ENCODE assay signal across 8 cellular contexts in genomic region chr12:96985515-96986362, GRCh38.
DNase-seq lines count a peak whose midpoint lies in the region; ATAC-seq and TF ChIP-seq lines count a peak whose summit lies in the region.

No MANE protein-coding gene starts in this region.

- H4K8ac ChIP-seq in mesenchymal stem cell (ENCODE audit: low read length), result no peak overlapping the region

- H3K36me3 Mint-ChIP-seq in chondrocyte (ENCODE audit: low read depth), result no peaks in the 10 kb centered on the region

- peak; percentile 90 for TF ChIP-seq CTCF in WERI-Rb-1 (IDR thresholded peaks at IDR 0.05; ENCODE audit: low read depth, low read length)
- TF ChIP-seq CTCF in chondrocyte (IDR thresholded peaks at IDR 0.05), result peak; percentile 92

- no peaks in the 10 kb centered on the region for H3K79me1 ChIP-seq in mesenchymal stem cell (replicated peaks; ENCODE audit: low read length, poor library complexity, severe bottlenecking)

- H3K27ac ChIP-seq in WERI-Rb-1, result no peak overlapping the region
- H3K27ac ChIP-seq in mesenchymal stem cell (ENCODE audit: low read length, poor library complexity, severe bottlenecking), result no peak overlapping the region

- no peak overlapping the region for H2BK5ac ChIP-seq in mesenchymal stem cell (ENCODE audit: low read depth, low read length, poor library complexity, severe bottlenecking)

- no peak overlapping the region for H3K27ac Mint-ChIP-seq in chondrocyte (ENCODE audit: unreplicated experiment)

- H3K9me3 Mint-ChIP-seq in chondrocyte (ENCODE audit: low read depth), result no peaks in the 10 kb centered on the region

- WGBS in mesenchymal stem cell, result 5% methylated on average over 56 of the region's 56 CpGs

- no peak overlapping the region for H4K91ac ChIP-seq in mesenchymal stem cell (ENCODE audit: low read length)

- H2BK15ac ChIP-seq in mesenchymal stem cell (ENCODE audit: low read depth, poor library complexity, severe bottlenecking), result no peak overlapping the region

- no peaks in the 10 kb centered on the region for H3K9me3 ChIP-seq in WERI-Rb-1 (ENCODE audit: severe bottlenecking)
- no peaks in the 10 kb centered on the region for H3K9me3 ChIP-seq in mesenchymal stem cell (ENCODE audit: control insufficient read depth, low read length)

- H3K4me1 Mint-ChIP-seq in chondrocyte (ENCODE audit: low read depth), result peaks cover 18% of the 10 kb centered on the region

- no peak overlapping the region for H3K4me3 ChIP-seq in WERI-Rb-1 (ENCODE audit: low read depth, low read length)
- H3K4me3 ChIP-seq in mesenchymal stem cell (ENCODE audit: insufficient read depth in 1 of 2, low read depth in 1 of 2, low read length in 2 of 2), result peak overlapping the region; percentile 42 to 79

- peak overlapping the region; percentile 89 for H3K4me2 ChIP-seq in mesenchymal stem cell (ENCODE audit: low read length, poor library complexity, severe bottlenecking)

- H2BK12ac ChIP-seq in mesenchymal stem cell (ENCODE audit: low read length in 2 of 2), result no peak overlapping the region

- peaks cover 43% of the 10 kb centered on the region for H3K27me3 Mint-ChIP-seq in chondrocyte (ENCODE audit: low read depth)

- H3K4me3 Mint-ChIP-seq in chondrocyte (ENCODE audit: unreplicated experiment), result peak overlapping the region; percentile 53

- peaks cover 10% of the 10 kb centered on the region for H3K27me3 ChIP-seq in WERI-Rb-1 (ENCODE audit: insufficient read depth, low read depth, severe bottlenecking)
- peaks cover 26 to 44% of the 10 kb centered on the region in 2 experiments for H3K27me3 ChIP-seq in mesenchymal stem cell (ENCODE audit: control insufficient read depth in 1 of 2, insufficient read depth in 1 of 2, low read length in 2 of 2)

- DNase-seq in DMS153 (lab: John Stamatoyannopoulos, UW), result peak; percentile 44
- DNase-seq in HT-29 (ENCODE audit: low spot score), result peak; percentile 40
- DNase-seq in WERI-Rb-1, result peak; percentile 18
- DNase-seq in chondrocyte (ENCODE audit: low spot score), result no peak
- no peak for DNase-seq in mesenchymal stem cell
- peak; percentile 1 for DNase-seq in stimulated activated naive CD4-positive, alpha-beta T cell treated with Interleukin-2 at 50 U/mL for 16 hours (lab: John Stamatoyannopoulos, UW)
- no peak for DNase-seq in NK-92 treated with Interleukin-12 subunit alpha and Interleukin-12 subunit beta, amount 100 ng/mL, for 24 hours (lab: John Stamatoyannopoulos, UW)

- H3K14ac ChIP-seq in mesenchymal stem cell (ENCODE audit: low read length in 2 of 2), result no peak overlapping the region

- no peak overlapping the region for H2BK120ac ChIP-seq in mesenchymal stem cell (ENCODE audit: low read depth, low read length)

- H3K36me3 ChIP-seq in WERI-Rb-1 (no peaks in the 10 kb centered on the region), mesenchymal stem cell (ENCODE audit: control insufficient read depth in 1 of 2, insufficient read depth in 2 of 2, low read depth in 1 of 2, low read length in 2 of 2) (no peaks in the 10 kb centered on the region)

- no peak overlapping the region for H2AK5ac ChIP-seq in mesenchymal stem cell (ENCODE audit: low read length, severe bottlenecking)

- no peak overlapping the region for H3K23ac ChIP-seq in mesenchymal stem cell (ENCODE audit: low read length in 2 of 2)

- no peak overlapping the region for H3K4ac ChIP-seq in mesenchymal stem cell (ENCODE audit: low read depth in 1 of 2, low read length in 2 of 2)

- peak; percentile 88 for ATAC-seq in GM21367 (IDR thresholded peaks at IDR 0.05; ENCODE audit: unreplicated experiment)

- peak overlapping the region; percentile 64 for H2AFZ ChIP-seq in mesenchymal stem cell (ENCODE audit: low read depth, low read length)

- H3K9ac ChIP-seq in mesenchymal stem cell (ENCODE audit: low read length), result peak overlapping the region; percentile 83

- H3K4me1 ChIP-seq in mesenchymal stem cell (ENCODE audit: control insufficient read depth, insufficient read depth, low read depth, low read length), result peaks cover 8% of the 10 kb centered on the region

- no peak overlapping the region for H3K18ac ChIP-seq in mesenchymal stem cell (ENCODE audit: low read depth in 1 of 2, low read length in 2 of 2)

Comparison
In these comparisons a context has a peak if more than half of its experiments do, and no peak if none do; other contexts are left out.
1. DNase-seq: peak in DMS153 (single experiment), HT-29 (single experiment), WERI-Rb-1 (single experiment) and stimulated activated naive CD4-positive, alpha-beta T cell treated with Interleukin-2 at 50 U/mL for 16 hours (single experiment); none in chondrocyte (single experiment), mesenchymal stem cell (single experiment) and NK-92 treated with Interleukin-12 subunit alpha and Interleukin-12 subunit beta, amount 100 ng/mL, for 24 hours (single experiment).